Comparison of ENCODE assay signal across 11 cellular contexts in genomic region chr3:169387751-169388696, GRCh38.
A peak's percentile ranks its signal among the peaks of the same experiment; 100 is the strongest.
DNase-seq lines count a peak whose midpoint lies in the region; ATAC-seq and TF ChIP-seq lines count a peak whose summit lies in the region.
"Had no signal": no experiment of that assay in that cellular context is flagged by ENCODE, and none has a peak within 500 bp of the region (broad histone marks: within the 10 kb centered on the region; RNA-seq: fewer than 3 reads in every experiment).

No MANE protein-coding gene starts in this region.

- H3K4me3 ChIP-seq in gastroesophageal sphincter (no peak overlapping the region), aorta (ENCODE audit: low read length in 2 of 2) (no peak overlapping the region)
- H3K4me3 ChIP-seq in CD8-positive, alpha-beta memory T cell (ENCODE audit: low read length) = no peak overlapping the region

- intact Hi-C loops in aorta (cut with DNase I) = loop anchor here (2.0 to 10.0 kb wide), 3 partner anchors 243 to 275 kb away; partner anchors contain the start of gene MECOM (in 2 of the 2)

- H3K9me3 ChIP-seq in gastroesophageal sphincter (no peaks in the 10 kb centered on the region), aorta (ENCODE audit: control insufficient read depth, low read length) (no peaks in the 10 kb centered on the region)
- no peaks in the 10 kb centered on the region for H3K9me3 ChIP-seq in CD8-positive, alpha-beta memory T cell (ENCODE audit: low read length)

- TF ChIP-seq EP300 in gastroesophageal sphincter (IDR thresholded peaks at IDR 0.05) = no peak

- ATAC-seq in gastroesophageal sphincter (peak; percentile 84), aorta (ENCODE audit: low FRiP score) (peak; percentile 91), GM19463 (IDR thresholded peaks at IDR 0.05; ENCODE audit: unreplicated experiment) (no peak), left lobe of liver (no peak)
- ATAC-seq: stimulated activated effector memory CD8-positive, alpha-beta T cell treated with anti-CD3 and anti-CD28 coated beads, Interleukin-12 subunit alpha, Interleukin-12 subunit beta, amount 100 ng/mL, for 72 hours had no signal

- H3K4me1 ChIP-seq in gastroesophageal sphincter = peaks cover 0 to 21% (median 0%) of the 10 kb centered on the region in 3 donors
- peaks cover 4 to 5% of the 10 kb centered on the region in 2 donors for H3K4me1 ChIP-seq in aorta (ENCODE audit: control insufficient read depth in 1 of 2, insufficient read depth in 2 of 2, low read length in 2 of 2)
- no peaks in the 10 kb centered on the region for H3K4me1 ChIP-seq in CD8-positive, alpha-beta memory T cell (ENCODE audit: insufficient read depth, low read length)

- H3K4me3 Mint-ChIP-seq in CD8-positive, alpha-beta memory T cell = no peak overlapping the region
- H3K4me3 Mint-ChIP-seq: stimulated activated effector memory CD8-positive, alpha-beta T cell treated with anti-CD3 and anti-CD28 coated beads, Interleukin-12 subunit alpha, Interleukin-12 subunit beta, amount 100 ng/mL, for 72 hours had no signal

- POLR2A ChIA-PET in CD8-positive, alpha-beta memory T cell (lab: Charles Lee) = no interaction called here

- H3K27me3 ChIP-seq in gastroesophageal sphincter (no peaks in the 10 kb centered on the region), aorta (ENCODE audit: control insufficient read depth in 1 of 2, insufficient read depth in 2 of 2, low read length in 1 of 2) (no peaks in the 10 kb centered on the region)
- H3K27me3 ChIP-seq in CD8-positive, alpha-beta memory T cell (ENCODE audit: insufficient read depth, low read length, poor library complexity, severe bottlenecking) = no peaks in the 10 kb centered on the region

- TF ChIP-seq POLR2A in gastroesophageal sphincter (IDR thresholded peaks at IDR 0.05) = no peak

- H3K27me3 Mint-ChIP-seq in CD8-positive, alpha-beta memory T cell = peaks cover 0 to 1% of the 10 kb centered on the region in 2 donors

- peak overlapping the region in 3 of 4 donors; percentile 27 to 67 (median 33) for H3K27ac ChIP-seq in gastroesophageal sphincter
- H3K27ac ChIP-seq in aorta (ENCODE audit: low read depth in 1 of 2, low read length in 2 of 2) = peak overlapping the region; percentile 69 to 80
- no peak overlapping the region for H3K27ac ChIP-seq in CD8-positive, alpha-beta memory T cell (ENCODE audit: low read depth, low read length)

- H3K4me1 Mint-ChIP-seq in CD8-positive, alpha-beta memory T cell = no peaks in the 10 kb centered on the region
- H3K4me1 Mint-ChIP-seq: stimulated activated effector memory CD8-positive, alpha-beta T cell treated with anti-CD3 and anti-CD28 coated beads, Interleukin-12 subunit alpha, Interleukin-12 subunit beta, amount 100 ng/mL, for 72 hours had no signal

- CTCF ChIA-PET in CD8-positive, alpha-beta memory T cell (lab: Charles Lee) = no interaction called here

- no peak for TF ChIP-seq CTCF in gastroesophageal sphincter (IDR thresholded peaks at IDR 0.05)

- peak; percentile 1 for DNase-seq in NOMO-1 treated with DMSO at 0.1 percent for 48 hours (lab: John Stamatoyannopoulos, UW; ENCODE audit: unreplicated experiment)
- DNase-seq in myocyte (ENCODE audit: low read depth) = peak; percentile 5
- peak; percentile 69 to 82 for DNase-seq in aorta
- DNase-seq in CD8-positive, alpha-beta memory T cell = no peak
- DNase-seq in left lobe of liver (ENCODE audit: low spot score) = no peak
- DNase-seq: activated CD4-positive, CD25-positive, alpha-beta regulatory T cell; DMS79 treated with DMSO at 0.1 percent for 48 hours; NCI-H1417 treated with DMSO at 0.1 percent for 48 hours had no signal

- no peaks in the 10 kb centered on the region for H3K36me3 Mint-ChIP-seq in CD8-positive, alpha-beta memory T cell
- H3K36me3 Mint-ChIP-seq: stimulated activated effector memory CD8-positive, alpha-beta T cell treated with anti-CD3 and anti-CD28 coated beads, Interleukin-12 subunit alpha, Interleukin-12 subunit beta, amount 100 ng/mL, for 72 hours had no signal

- H3K27ac Mint-ChIP-seq in CD8-positive, alpha-beta memory T cell = no peak overlapping the region
- H3K27ac Mint-ChIP-seq: stimulated activated effector memory CD8-positive, alpha-beta T cell treated with anti-CD3 and anti-CD28 coated beads, Interleukin-12 subunit alpha, Interleukin-12 subunit beta, amount 100 ng/mL, for 72 hours had no signal

- peaks cover 0 to 8% (median 3%) of the 10 kb centered on the region in 5 donors for H3K9me3 Mint-ChIP-seq in CD8-positive, alpha-beta memory T cell
- H3K9me3 Mint-ChIP-seq: stimulated activated effector memory CD8-positive, alpha-beta T cell treated with anti-CD3 and anti-CD28 coated beads, Interleukin-12 subunit alpha, Interleukin-12 subunit beta, amount 100 ng/mL, for 72 hours had no signal

- H3K36me3 ChIP-seq in gastroesophageal sphincter (no peaks in the 10 kb centered on the region), aorta (ENCODE audit: control insufficient read depth in 1 of 2, insufficient read depth in 2 of 2, low read length in 1 of 2) (no peaks in the 10 kb centered on the region)
- H3K36me3 ChIP-seq in CD8-positive, alpha-beta memory T cell (ENCODE audit: insufficient read depth, low read length) = no peaks in the 10 kb centered on the region

- WGBS in gastroesophageal sphincter (ENCODE audit: low coverage in 1 of 2), 2 donors = 38 to 64% methylated on average over 1 to 7 of the region's 9 CpGs
- WGBS in aorta, 2 donors = 2% methylated on average over 9 of the region's 9 CpGs

Comparison
In these comparisons a context has a peak if more than half of its experiments do, and no peak if none do; other contexts are left out.
1. DNase-seq: peak in NOMO-1 treated with DMSO at 0.1 percent for 48 hours (single experiment), myocyte (single experiment) and aorta (2 of 2); none in CD8-positive, alpha-beta memory T cell (0 of 5) and left lobe of liver (single experiment).
2. ATAC-seq: peak in gastroesophageal sphincter (single experiment) and aorta (single experiment); none in GM19463 (single experiment) and left lobe of liver (single experiment).